8 cellular contexts compared by ENCODE assay signal in the genomic region with DNA sequence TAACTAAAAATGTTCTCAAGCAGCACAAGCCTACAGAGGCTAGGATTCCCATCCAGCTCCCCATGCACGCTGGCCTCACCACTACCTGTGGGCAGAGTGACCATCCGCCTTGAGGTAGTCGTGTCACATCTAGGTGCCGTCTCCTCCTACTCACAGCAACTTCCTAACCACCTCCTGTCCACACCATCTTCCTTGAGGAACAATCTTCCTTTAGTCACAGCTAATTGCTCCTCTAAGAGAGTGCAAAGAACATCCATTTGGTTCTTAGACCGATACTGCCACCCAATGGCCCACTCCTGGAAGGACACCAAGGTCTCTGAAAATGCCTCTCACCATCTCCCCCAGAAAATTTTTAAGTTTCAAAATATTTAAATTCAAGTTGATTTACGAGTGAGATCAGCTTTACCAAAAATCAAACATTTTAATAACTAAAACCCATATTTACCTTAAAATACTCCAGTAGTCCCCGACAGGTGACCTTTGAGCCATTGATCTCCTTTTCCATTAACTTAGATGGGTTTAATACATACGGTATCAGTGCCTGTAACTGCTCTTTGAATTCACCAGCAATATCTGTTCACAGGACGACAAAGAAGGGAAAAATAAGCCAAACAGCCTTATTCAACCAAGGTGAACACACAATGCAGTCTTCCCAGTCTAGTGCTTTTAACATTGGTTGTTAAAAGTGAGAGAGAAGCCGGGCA. TPM values are rescaled to one million over a fixed set of nuclear protein-coding genes. Genes with fewer than 3 reads are reported as not detected.
DNase-seq lines count a peak whose midpoint lies in the region; ATAC-seq, FAIRE-seq and TF ChIP-seq lines count a peak whose summit lies in the region.

No MANE protein-coding gene starts in this region.

- no peak overlapping the region for H3K4me2 ChIP-seq in parathyroid adenoma (ENCODE audit: low read length)

- 70 to 73% methylated on average over 10 of the region's 10 CpGs for WGBS in upper lobe of left lung, 2 donors

- H3K4me1 ChIP-seq in parathyroid adenoma (no peaks in the 10 kb centered on the region), upper lobe of left lung (no peaks in the 10 kb centered on the region)

- H2AFZ ChIP-seq in parathyroid adenoma: no peak overlapping the region

- TF ChIP-seq EP300 in upper lobe of left lung (IDR thresholded peaks at IDR 0.05): no peak

- no peaks in the 10 kb centered on the region for H3K27me3 ChIP-seq in parathyroid adenoma (ENCODE audit: control insufficient read depth, insufficient read depth, low read length)
- H3K27me3 ChIP-seq in upper lobe of left lung: no peaks in the 10 kb centered on the region

- H3K9me3 ChIP-seq in parathyroid adenoma (ENCODE audit: control insufficient read depth, low read length) (no peaks in the 10 kb centered on the region), upper lobe of left lung (no peaks in the 10 kb centered on the region)

- no peak overlapping the region for H3K27ac ChIP-seq in parathyroid adenoma
- H3K27ac ChIP-seq in upper lobe of left lung: no peak overlapping the region

- H3K36me3 ChIP-seq in parathyroid adenoma (ENCODE audit: control insufficient read depth, insufficient read depth, low read length) (no peaks in the 10 kb centered on the region), upper lobe of left lung (peaks cover 6 to 94% (median 32%) of the 10 kb centered on the region in 4 donors)

- no peak for TF ChIP-seq POLR2A in upper lobe of left lung (IDR thresholded peaks at IDR 0.05)

- ATAC-seq in upper lobe of left lung (ENCODE audit: low FRiP score in 2 of 2) (peak; percentile 72 to 83), HG03565 (IDR thresholded peaks at IDR 0.05; ENCODE audit: unreplicated experiment) (no peak)

- peak; percentile 75 for FAIRE-seq in frontal cortex (lab: Jason Lieb, UNC)

- H3K4me3 ChIP-seq in parathyroid adenoma (ENCODE audit: low read depth, low read length): no peak overlapping the region
- no peak overlapping the region for H3K4me3 ChIP-seq in upper lobe of left lung

- TF ChIP-seq CTCF in parathyroid adenoma (IDR thresholded peaks at IDR 0.05): peak; percentile 57
- TF ChIP-seq CTCF in upper lobe of left lung (IDR thresholded peaks at IDR 0.05): peak; percentile 56 to 86 (median 74)

- no peak overlapping the region for H3K9ac ChIP-seq in parathyroid adenoma

- no peaks in the 10 kb centered on the region for H3K79me2 ChIP-seq in parathyroid adenoma

- DNase-seq in COR-L47 (lab: John Stamatoyannopoulos, UW) (peak; percentile 30), HT1080 (ENCODE audit: low read depth) (peak; percentile 62), SHP77 (lab: John Stamatoyannopoulos, UW) (peak; percentile 29 to 43), frontal cortex (ENCODE audit: low spot score in 2 of 2) (peak; percentile 53 to 75), upper lobe of left lung (peak in 1 of 2 donors; percentile 49)
- DNase-seq in activated gamma-delta T cell treated with anti-CD3 and anti-CD28 coated beads, Interleukin-2, amount 50 U/mL, for 16 hours (ENCODE audit: low read depth): peak; percentile 52

RNA-seq across cellular contexts. Expression of gene PLAAT3, which starts 21.7 kb away (rescaled TPM):
- total RNA-seq in HT1080 (2014; rRNA removed; shearing (Covaris generic)): 27.8 and 28.6 TPM in 2 replicates
- polyA plus RNA-seq in HT1080 (2015; cell fraction: cytosol; rRNA removed): 40.9 and 46.7 TPM in 2 replicates
- 20.8 and 21.2 TPM in 2 replicates for polyA plus RNA-seq in HT1080 (2015; cell fraction: nucleus; rRNA removed)
- total RNA-seq in frontal cortex: 2.4 TPM
- total RNA-seq in upper lobe of left lung: 100 to 1,000 TPM in 3 of 6 donors, 10 to 100 TPM in 3; 36.7 to 128 (median 89.5) TPM

RNA-seq across cellular contexts. Expression of gene ATL3, which starts 35.3 kb away (rescaled TPM):
- 17.6 and 21.1 TPM in 2 replicates for total RNA-seq in HT1080 (2014; rRNA removed; shearing (Covaris generic))
- polyA plus RNA-seq in HT1080 (2015; cell fraction: cytosol; rRNA removed): 19.2 and 22.9 TPM in 2 replicates
- polyA plus RNA-seq in HT1080 (2015; cell fraction: nucleus; rRNA removed): 24.1 and 28.1 TPM in 2 replicates
- total RNA-seq in frontal cortex: 21.6 TPM
- total RNA-seq in upper lobe of left lung: 10 to 100 TPM; 16.8 to 75.1 (median 61.2) TPM

RNA-seq across cellular contexts. Expression of gene RTN3, which starts 45.4 kb away (rescaled TPM):
- 37.1 and 53.6 TPM in 2 replicates for total RNA-seq in HT1080 (2014; rRNA removed; shearing (Covaris generic))
- 99.8 and 110 TPM in 2 replicates for polyA plus RNA-seq in HT1080 (2015; cell fraction: cytosol; rRNA removed)
- 83.9 and 88.2 TPM in 2 replicates for polyA plus RNA-seq in HT1080 (2015; cell fraction: nucleus; rRNA removed)
- 239 TPM for total RNA-seq in frontal cortex
- 100 to 1,000 TPM in 4 of 6 donors, 10 to 100 TPM in 2; 41.9 to 153 (median 113) TPM for total RNA-seq in upper lobe of left lung
